ENCODE assay signal across 18 cellular contexts in genomic region chr14:99194136-99194535, GRCh38.
DNase-seq lines count a peak whose midpoint lies in the region; ATAC-seq and TF ChIP-seq lines count a peak whose summit lies in the region.
"Had no signal": no experiment of that assay in that cellular context is flagged by ENCODE, and none has a peak within 500 bp of the region (broad histone marks: within the 10 kb centered on the region; RNA-seq: fewer than 3 reads in every experiment).

No MANE protein-coding gene starts in this region.

- no peak for ATAC-seq in WTC11
- no peak for ATAC-seq in central memory CD8-positive, alpha-beta T cell (replicated peaks; ENCODE audit: extremely low read depth, poor library complexity, severe bottlenecking)
- ATAC-seq: right lobe of liver had no signal

- TF ChIP-seq CTCF in WTC11 (IDR thresholded peaks at IDR 0.05) (no peak), brain microvascular endothelial cell (IDR thresholded peaks at IDR 0.05; ENCODE audit: low read depth, low read length, missing control alignments) (no peak)

- H3K4me1 Mint-ChIP-seq in activated naive CD4-positive, alpha-beta T cell treated with anti-CD3 and anti-CD28 coated beads, Interleukin-2, amount 10 ng/mL, durations not matched to agents 7 days and 5 days, result peaks cover 100% of the 10 kb centered on the region
- H3K4me1 Mint-ChIP-seq in WTC11, result peaks cover 48% of the 10 kb centered on the region
- H3K4me1 Mint-ChIP-seq in central memory CD8-positive, alpha-beta T cell, result peaks cover 94% of the 10 kb centered on the region

- H3K9me3 ChIP-seq in thymus (ENCODE audit: control insufficient read depth), result no peaks in the 10 kb centered on the region
- H3K9me3 ChIP-seq: ascending aorta, esophagus squamous epithelium, right lobe of liver, thoracic aorta had no signal

- no peaks in the 10 kb centered on the region for H3K27me3 ChIP-seq in thymus (ENCODE audit: control insufficient read depth, insufficient read depth)
- no peaks in the 10 kb centered on the region for H3K27me3 ChIP-seq in brain microvascular endothelial cell (replicated peaks)
- H3K27me3 ChIP-seq: ascending aorta, esophagus squamous epithelium, right lobe of liver had no signal

- H3K4me3 ChIP-seq in thymus (ENCODE audit: low read length), result no peak overlapping the region
- H3K4me3 ChIP-seq in brain microvascular endothelial cell (ENCODE audit: low read depth, low read length), result no peak overlapping the region
- H3K4me3 ChIP-seq: ascending aorta, esophagus squamous epithelium, right lobe of liver, thoracic aorta had no signal

- H3K27ac Mint-ChIP-seq in activated naive CD4-positive, alpha-beta T cell treated with anti-CD3 and anti-CD28 coated beads, Interleukin-2, amount 10 ng/mL, durations not matched to agents 7 days and 5 days, result peak overlapping the region; percentile 95
- peak overlapping the region; percentile 65 for H3K27ac Mint-ChIP-seq in WTC11
- H3K27ac Mint-ChIP-seq in central memory CD8-positive, alpha-beta T cell (ENCODE audit: low read depth), result peak overlapping the region; percentile 93

- no peak for DNase-seq in activated naive CD4-positive, alpha-beta T cell treated with anti-CD3 and anti-CD28 coated beads, Interleukin-2, amount 10 ng/mL, durations not matched to agents 7 days and 5 days
- no peak for DNase-seq in activated naive CD4-positive, alpha-beta T cell treated with Interleukin-2 at 50 U/mL for 16 hours
- DNase-seq in WTC11 (ENCODE audit: low spot score), result no peak
- DNase-seq in central memory CD8-positive, alpha-beta T cell (ENCODE audit: low spot score in 2 of 2), result no peak
- DNase-seq in activated CD4-positive, CD25-positive, alpha-beta regulatory T cell treated with anti-CD3 and anti-CD28 coated beads, Interleukin-2, amount 50 U/mL, for 72 hours, result no peak
- no peak for DNase-seq in brain microvascular endothelial cell
- DNase-seq: activated CD4-positive, alpha-beta T cell treated with anti-CD3 and anti-CD28 coated beads for 48 hours; DMS79; effector CD8-positive, alpha-beta T cell; esophagus squamous epithelium; kidney glomerular epithelial cell; mammary epithelial cell; NCI-H1436 treated with DMSO at 0.1 percent for 48 hours; NCI-H69; right lobe of liver had no signal

- peak overlapping the region; percentile 61 for H3K27ac ChIP-seq in thymus (ENCODE audit: low read depth)
- no peak overlapping the region for H3K27ac ChIP-seq in brain microvascular endothelial cell
- H3K27ac ChIP-seq: ascending aorta, esophagus squamous epithelium, right lobe of liver, thoracic aorta had no signal

- peak overlapping the region; percentile 75 for H3K4me3 Mint-ChIP-seq in activated naive CD4-positive, alpha-beta T cell treated with anti-CD3 and anti-CD28 coated beads, Interleukin-2, amount 10 ng/mL, durations not matched to agents 7 days and 5 days
- H3K4me3 Mint-ChIP-seq in WTC11, result no peak overlapping the region
- H3K4me3 Mint-ChIP-seq in central memory CD8-positive, alpha-beta T cell, result peak overlapping the region; percentile 87

- WGBS in thymus, result 95% methylated on average over 7 of the region's 7 CpGs

- H3K36me3 ChIP-seq in thymus (ENCODE audit: control insufficient read depth, insufficient read depth), result peaks cover 70% of the 10 kb centered on the region
- no peaks in the 10 kb centered on the region for H3K36me3 ChIP-seq in brain microvascular endothelial cell (replicated peaks)
- H3K36me3 ChIP-seq: ascending aorta, right lobe of liver, thoracic aorta had no signal

- POLR2A ChIA-PET in WTC11 (lab: Charles Lee), result no interaction called here

- in situ Hi-C loops in brain microvascular endothelial cell (cut with HindIII; ENCODE audit: low pct_ligation_motif_present, low sequenced_read_pairs), result no loop called here

- H3K9me3 Mint-ChIP-seq in activated naive CD4-positive, alpha-beta T cell treated with anti-CD3 and anti-CD28 coated beads, Interleukin-2, amount 10 ng/mL, durations not matched to agents 7 days and 5 days, result no peaks in the 10 kb centered on the region
- H3K9me3 Mint-ChIP-seq in WTC11, result no peaks in the 10 kb centered on the region
- H3K9me3 Mint-ChIP-seq in central memory CD8-positive, alpha-beta T cell, result no peaks in the 10 kb centered on the region

- peaks cover 73% of the 10 kb centered on the region for H3K36me3 Mint-ChIP-seq in activated naive CD4-positive, alpha-beta T cell treated with anti-CD3 and anti-CD28 coated beads, Interleukin-2, amount 10 ng/mL, durations not matched to agents 7 days and 5 days
- no peaks in the 10 kb centered on the region for H3K36me3 Mint-ChIP-seq in WTC11
- peaks cover 50% of the 10 kb centered on the region for H3K36me3 Mint-ChIP-seq in central memory CD8-positive, alpha-beta T cell (ENCODE audit: insufficient read depth)

- CTCF ChIA-PET in activated naive CD4-positive, alpha-beta T cell treated with anti-CD3 and anti-CD28 coated beads, Interleukin-2, amount 10 ng/mL, durations not matched to agents 7 days and 5 days (lab: Charles Lee), result interaction anchor here (0.8 to 1.1 kb wide), 2 partner anchors 20 to 39 kb away, joined by 3 read pairs; no protein-coding TSS in a partner anchor
- CTCF ChIA-PET in WTC11 (lab: Charles Lee), result interaction anchor here (2.3 kb wide), 1 partner anchor 72 kb away, joined by 6 read pairs; no protein-coding TSS in a partner anchor

- peaks cover 51% of the 10 kb centered on the region for H3K4me1 ChIP-seq in thymus (ENCODE audit: control insufficient read depth, insufficient read depth, low read length)

- no peaks in the 10 kb centered on the region for H3K27me3 Mint-ChIP-seq in activated naive CD4-positive, alpha-beta T cell treated with anti-CD3 and anti-CD28 coated beads, Interleukin-2, amount 10 ng/mL, durations not matched to agents 7 days and 5 days
- no peaks in the 10 kb centered on the region for H3K27me3 Mint-ChIP-seq in WTC11 (ENCODE audit: low read depth)
- H3K27me3 Mint-ChIP-seq in central memory CD8-positive, alpha-beta T cell, result no peaks in the 10 kb centered on the region

TF ChIP-seq in WTC11, 78 proteins besides CTCF, POLR2A, EP300 and RAD21:
- TF ChIP-seq FOXP1 (CRISPR knock-in tag; IDR thresholded peaks at IDR 0.05; ENCODE audit: borderline replicate concordance) (no peak), NFE2L1 (CRISPR knock-in tag; IDR thresholded peaks at IDR 0.05) (peak; percentile 44; the same call in 1 of the 2 replicates)
TF ChIP-seq in WTC11: peak in this region for 1.
